In genomic region chr11:67421421-67422031, GRCh38 we compare ENCODE assay signal across 8 cellular contexts. TPM values are rescaled to one million over a fixed set of nuclear protein-coding genes. Genes with fewer than 3 reads are reported as not detected.
DNase-seq lines count a peak whose midpoint lies in the region; ATAC-seq and TF ChIP-seq lines count a peak whose summit lies in the region.

No MANE protein-coding gene starts in this region.

- POLR2A ChIA-PET in Panc1 (lab: Charles Lee): interaction anchor here (0.6 kb wide), 1 partner anchor 24 kb away, joined by 3 read pairs; no protein-coding TSS in a partner anchor

- ATAC-seq in Panc1 (peak; percentile 26), psoas muscle (no peak), HG02642 (IDR thresholded peaks at IDR 0.05; ENCODE audit: poor library complexity, unreplicated experiment) (no peak)

- 77 to 82% (median 79%) methylated on average over 23 of the region's 23 CpGs for WGBS in psoas muscle, 3 donors

- in situ Hi-C loops in Panc1 (cut with HindIII; ENCODE audit: low pct_unique_long_range_greater_than_20kb, low sequenced_read_pairs): no loop called here

- BruUV-seq in Panc1 (replicated peaks; lab: Mats Ljungman, UMichigan): no TSS peak

- H3K27ac ChIP-seq in Panc1 (ENCODE audit: low read length): peak overlapping the region; percentile 53; the same call in 1 of the 2 replicates
- peak overlapping the region; percentile 95 for H3K27ac ChIP-seq in psoas muscle
- no peak overlapping the region for H3K27ac ChIP-seq in caudate nucleus (ENCODE audit: low read depth, low read length)

- peak overlapping the region; percentile 33 for H3K4me3 ChIP-seq in GM12875 (ENCODE audit: low read depth, low read length)
- peak overlapping the region; percentile 54 to 61 for H3K4me3 ChIP-seq in Panc1 (ENCODE audit: low read depth in 2 of 2, low read length in 2 of 2)
- peak overlapping the region; percentile 34 for H3K4me3 ChIP-seq in epithelial cell of proximal tubule (ENCODE audit: low read depth, low read length)
- H3K4me3 ChIP-seq in psoas muscle: peak overlapping the region; percentile 68

- H3K4me1 ChIP-seq in Panc1 (ENCODE audit: control insufficient read depth, insufficient read depth, low read length) (peaks cover 39% of the 10 kb centered on the region), psoas muscle (peaks cover 39% of the 10 kb centered on the region)

- intact Hi-C loops in Panc1 (cut with micrococcal nuclease; ENCODE audit: unreplicated experiment): no loop called here
- intact Hi-C loops in psoas muscle (cut with DNase I): no loop called here

- H3K36me3 ChIP-seq in Panc1 (ENCODE audit: control insufficient read depth, insufficient read depth, low read length): no peaks in the 10 kb centered on the region
- no peaks in the 10 kb centered on the region for H3K36me3 ChIP-seq in psoas muscle (ENCODE audit: insufficient read depth in 1 of 2, low read depth in 1 of 2)

- TF ChIP-seq CTCF in GM12875 (IDR thresholded peaks at IDR 0.05; ENCODE audit: borderline replicate concordance, insufficient read depth, low read depth, low read length) (no peak), Panc1 (IDR thresholded peaks at IDR 0.05) (no peak), epithelial cell of proximal tubule (conservative IDR thresholded peaks at IDR 0.05; ENCODE audit: low read depth, low read length) (no peak), psoas muscle (IDR thresholded peaks at IDR 0.05) (no peak)

- no peak for DNase-seq in Panc1 (ENCODE audit: low read depth, low spot score)
- DNase-seq in epithelial cell of proximal tubule (ENCODE audit: low read depth): no peak
- DNase-seq in psoas muscle: no peak
- no peak for DNase-seq in stimulated activated CD4-positive, alpha-beta T cell treated with anti-CD3 and anti-CD28 coated beads, Interleukin-2, amount 100 ng/mL, for 48 hours
- no peak for DNase-seq in caudate nucleus (lab: John Stamatoyannopoulos, UW)
- DNase-seq in SW480 (ENCODE audit: low spot score): no peak

- no peaks in the 10 kb centered on the region for H3K27me3 ChIP-seq in Panc1 (ENCODE audit: control insufficient read depth, insufficient read depth, low read length)
- H3K27me3 ChIP-seq in psoas muscle (ENCODE audit: insufficient read depth in 3 of 3, low read length in 2 of 3): no peaks in the 10 kb centered on the region

- H3K9me3 ChIP-seq in Panc1 (ENCODE audit: control insufficient read depth, insufficient read depth, low read depth, low read length): no peaks in the 10 kb centered on the region
- no peaks in the 10 kb centered on the region for H3K9me3 ChIP-seq in psoas muscle

- CTCF ChIA-PET in Panc1 (lab: Charles Lee): no interaction called here

RNA-seq across cellular contexts. Expression of gene CARNS1, which starts 6.0 kb away (rescaled TPM):
- total RNA-seq in Panc1 (2021; ENCODE audit: unreplicated experiment): 1.0 TPM
- polyA plus RNA-seq in Panc1 (2012; ENCODE audit: insufficient read length): 1.4 TPM
- 0.07 and 0.23 TPM in 2 replicates for total RNA-seq in epithelial cell of proximal tubule
- 10 to 100 TPM in 2 of 4 donors, 1 to 10 TPM in 2; 7.0 to 27.5 (median 10.0) TPM for total RNA-seq in psoas muscle
- polyA plus RNA-seq in psoas muscle: 1 to 10 TPM; 2.1 to 5.9 (median 4.2) TPM

RNA-seq across cellular contexts. Expression of gene RPS6KB2, which starts 6.8 kb away (rescaled TPM):
- total RNA-seq in Panc1 (2021; ENCODE audit: unreplicated experiment) (68.5 TPM), epithelial cell of proximal tubule (64.1 and 72.9 TPM in 2 replicates), psoas muscle (10 to 100 TPM; 23.1 to 34.3 (median 26.8) TPM)
- polyA plus RNA-seq in Panc1 (2012; ENCODE audit: insufficient read length): 87.9 TPM
- polyA plus RNA-seq in psoas muscle: 10 to 100 TPM; 25.6 to 64.6 (median 33.1) TPM

RNA-seq across cellular contexts. Expression of gene PTPRCAP, which starts 16.0 kb away (rescaled TPM):
- total RNA-seq in Panc1 (2021; ENCODE audit: unreplicated experiment) (0.82 TPM), epithelial cell of proximal tubule (1.5 and 3.6 TPM in 2 replicates), psoas muscle (1 to 10 TPM in 3 of 4 donors, under 1 TPM in 1; 0.89 to 1.4 (median 1.0) TPM)
- 2.0 TPM for polyA plus RNA-seq in Panc1 (2012; ENCODE audit: insufficient read length)
- polyA plus RNA-seq in psoas muscle: 1 to 10 TPM in 1 of 3 donors, under 1 TPM in 2; 0.25 to 1.3 (median 0.65) TPM

RNA-seq across cellular contexts. Expression of gene TBC1D10C, which starts 17.6 kb away (rescaled TPM):
- total RNA-seq in Panc1 (2021; ENCODE audit: unreplicated experiment) (0.33 TPM), epithelial cell of proximal tubule (0.14 and 0.17 TPM in 2 replicates), psoas muscle (1 to 10 TPM in 3 of 4 donors, under 1 TPM in 1; 0.65 to 1.6 (median 1.2) TPM)
- 0.68 TPM for polyA plus RNA-seq in Panc1 (2012; ENCODE audit: insufficient read length)
- polyA plus RNA-seq in psoas muscle: under 1 TPM; 0.25 to 0.52 (median 0.34) TPM

RNA-seq across cellular contexts. Expression of gene PPP1CA, which starts 19.9 kb away (rescaled TPM):
- total RNA-seq in Panc1 (2021; ENCODE audit: unreplicated experiment) (361 TPM), epithelial cell of proximal tubule (359 and 365 TPM in 2 replicates), psoas muscle (100 to 1,000 TPM in 1 of 4 donors, 10 to 100 TPM in 3; 72.6 to 113 (median 86.6) TPM)
- 412 TPM for polyA plus RNA-seq in Panc1 (2012; ENCODE audit: insufficient read length)
- 100 to 1,000 TPM; 108 to 191 (median 147) TPM for polyA plus RNA-seq in psoas muscle
